In the genomic region with DNA sequence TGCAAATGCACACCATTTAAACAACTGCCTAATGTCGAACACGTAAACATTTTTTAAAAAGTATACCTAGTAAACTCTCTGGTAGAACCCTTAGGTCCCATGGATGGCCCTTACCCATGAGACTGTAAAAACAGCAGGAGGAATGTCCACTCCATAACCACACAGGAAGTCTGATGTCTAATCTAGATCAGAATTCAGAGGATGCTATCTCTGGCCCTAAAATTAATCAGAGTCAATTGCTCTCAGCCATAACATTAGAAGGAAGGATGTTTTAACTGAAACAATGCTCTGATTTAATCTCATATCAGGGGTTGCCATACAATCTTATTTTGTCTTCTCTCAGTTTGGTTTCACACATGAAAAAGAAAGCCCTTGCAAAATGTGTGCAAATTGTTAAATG, we compare ENCODE assay signal across 35 cellular contexts.
"Had no signal": no experiment of that assay in that cellular context is flagged by ENCODE, and none has a peak within 500 bp of the region (broad histone marks: within the 10 kb centered on the region; RNA-seq: fewer than 3 reads in every experiment).

No MANE protein-coding gene starts in this region.

- FAIRE-seq: bronchial epithelial cell, frontal cortex had no signal

- DNase-seq: activated B cell treated with CpG ODN at 0.5 μM for 24 hours; activated CD4-positive, alpha-beta T cell treated with anti-CD3 and anti-CD28 coated beads for 48 hours; activated CD4-positive, alpha-beta T cell treated with anti-CD3 and anti-CD28 coated beads, Interleukin-2, amount 50 U/mL, for 1 hour; activated CD4-positive, alpha-beta T cell treated with anti-CD3 and anti-CD28 coated beads, Interleukin-2, amount 50 U/mL, for 48 hours; activated CD8-positive, alpha-beta memory T cell treated with anti-CD3 and anti-CD28 coated beads, Interleukin-2, amount 10 ng/mL, durations not matched to agents 7 days and 5 days; activated CD8-positive, alpha-beta memory T cell treated with anti-CD3 and anti-CD28 coated beads, Interleukin-2, amount 50 U/mL, for 4 hours; activated CD8-positive, alpha-beta T cell treated with anti-CD3 and anti-CD28 coated beads, Interleukin-2, amount 10 ng/mL, durations not matched to agents 7 days and 5 days; activated effector memory CD4-positive, alpha-beta T cell treated with anti-CD3 and anti-CD28 coated beads, Interleukin-2, amount 50 U/mL, for 16 hours; activated naive CD4-positive, alpha-beta T cell treated with anti-CD3 and anti-CD28 coated beads for 36 hours; activated naive CD8-positive, alpha-beta T cell treated with anti-CD3 and anti-CD28 coated beads for 36 hours; activated naive CD8-positive, alpha-beta T cell treated with anti-CD3 and anti-CD28 coated beads, Interleukin-2, amount 50 U/mL, for 24 hours; activated T-cell treated with anti-CD3 and anti-CD28 coated beads, Interleukin-2, amount 50 U/mL, for 1 hour; activated T-cell treated with anti-CD3 and anti-CD28 coated beads, Interleukin-2, amount 50 U/mL, for 48 hours; adrenal gland; dorsolateral prefrontal cortex; effector memory CD4-positive, alpha-beta T cell; endodermal cell; foreskin fibroblast; head of caudate nucleus; T-helper 17 cell; T1000; WERI-Rb-1 had no signal

- ATAC-seq: activated CD4-positive, CD25-positive, alpha-beta regulatory T cell treated with anti-CD3 and anti-CD28 coated beads, Interleukin-2, amount 50 U/mL, for 24 hours; activated CD8-positive, alpha-beta memory T cell treated with anti-CD3 and anti-CD28 coated beads, Interleukin-2, amount 10 ng/mL, durations not matched to agents 7 days and 5 days; activated CD8-positive, alpha-beta T cell treated with anti-CD3 and anti-CD28 coated beads, Interleukin-2, amount 10 ng/mL, durations not matched to agents 7 days and 5 days; activated naive CD8-positive, alpha-beta T cell treated with anti-CD3 and anti-CD28 coated beads, Interleukin-2, amount 50 U/mL, for 24 hours; esophagus mucosa; T-helper 17 cell had no signal

- H3K4me3 ChIP-seq: adrenal gland, ascending aorta, coronary artery, dorsolateral prefrontal cortex had no signal

- H3K9me3 Mint-ChIP-seq: activated naive CD4-positive, alpha-beta T cell treated with anti-CD3 and anti-CD28 coated beads for 36 hours; activated T-helper 1 cell treated with anti-CD3 and anti-CD28 coated beads, Interleukin-12 subunit alpha, Interleukin-12 subunit beta, Interleukin-2, Interleukin-4 antibody, amounts not matched to agents 30 ng/mL and 10 ng/mL and 1 ng/mL, durations not matched to agents 14 hours and 24 hours and 36 hours; dendritic cell treated with granulocyte-macrophage colony-stimulating factor and Interleukin-4, amounts not matched to agents 40 ng/mL and 50 ng/mL, for 4 days; endodermal cell had no signal

- H3K27me3 Mint-ChIP-seq: activated B cell treated with CpG ODN at 0.5 μM for 24 hours; activated CD8-positive, alpha-beta memory T cell treated with anti-CD3 and anti-CD28 coated beads, Interleukin-2, amount 10 ng/mL, durations not matched to agents 7 days and 5 days; activated naive CD4-positive, alpha-beta T cell treated with anti-CD3 and anti-CD28 coated beads, Interleukin-2, amount 50 U/mL, for 24 hours; activated naive CD8-positive, alpha-beta T cell treated with anti-CD3 and anti-CD28 coated beads for 36 hours; activated naive CD8-positive, alpha-beta T cell treated with anti-CD3 and anti-CD28 coated beads, Interleukin-2, amount 50 U/mL, for 24 hours; brain; central memory CD8-positive, alpha-beta T cell; dendritic cell treated with granulocyte-macrophage colony-stimulating factor and Interleukin-4, amounts not matched to agents 40 ng/mL and 50 ng/mL, for 4 days; T-helper 17 cell had no signal

- H3K4me1 Mint-ChIP-seq: activated B cell treated with CpG ODN at 0.5 μM for 24 hours; activated CD8-positive, alpha-beta memory T cell treated with anti-CD3 and anti-CD28 coated beads, Interleukin-2, amount 10 ng/mL, durations not matched to agents 7 days and 5 days; activated naive CD4-positive, alpha-beta T cell treated with anti-CD3 and anti-CD28 coated beads, Interleukin-2, amount 50 U/mL, for 24 hours; activated naive CD8-positive, alpha-beta T cell treated with anti-CD3 and anti-CD28 coated beads for 36 hours; activated naive CD8-positive, alpha-beta T cell treated with anti-CD3 and anti-CD28 coated beads, Interleukin-2, amount 50 U/mL, for 24 hours; brain; central memory CD8-positive, alpha-beta T cell; endodermal cell; T-helper 17 cell had no signal

- H3K27me3 ChIP-seq: adrenal gland, ascending aorta, dorsolateral prefrontal cortex had no signal

- H3K36me3 Mint-ChIP-seq: activated CD8-positive, alpha-beta memory T cell treated with anti-CD3 and anti-CD28 coated beads, Interleukin-2, amount 10 ng/mL, durations not matched to agents 7 days and 5 days; activated naive CD4-positive, alpha-beta T cell treated with anti-CD3 and anti-CD28 coated beads, Interleukin-2, amount 50 U/mL, for 24 hours; activated naive CD8-positive, alpha-beta T cell treated with anti-CD3 and anti-CD28 coated beads for 36 hours had no signal

- H3K27ac Mint-ChIP-seq: activated B cell treated with CpG ODN at 0.5 μM for 24 hours; activated CD8-positive, alpha-beta memory T cell treated with anti-CD3 and anti-CD28 coated beads, Interleukin-2, amount 10 ng/mL, durations not matched to agents 7 days and 5 days; activated CD8-positive, alpha-beta T cell treated with anti-CD3 and anti-CD28 coated beads, Interleukin-2, amount 10 ng/mL, durations not matched to agents 7 days and 5 days; activated naive CD4-positive, alpha-beta T cell treated with anti-CD3 and anti-CD28 coated beads for 36 hours; activated naive CD4-positive, alpha-beta T cell treated with anti-CD3 and anti-CD28 coated beads, Interleukin-2, amount 50 U/mL, for 24 hours; activated naive CD8-positive, alpha-beta T cell treated with anti-CD3 and anti-CD28 coated beads for 36 hours; activated naive CD8-positive, alpha-beta T cell treated with anti-CD3 and anti-CD28 coated beads, Interleukin-2, amount 50 U/mL, for 24 hours; activated T-helper 1 cell treated with anti-CD3 and anti-CD28 coated beads, Interleukin-12 subunit alpha, Interleukin-12 subunit beta, Interleukin-2, Interleukin-4 antibody, amounts not matched to agents 30 ng/mL and 10 ng/mL and 1 ng/mL, durations not matched to agents 14 hours and 24 hours and 36 hours; activated T-helper 2 cell treated with anti-CD3 and anti-CD28 coated beads, Interferon-gamma antibody, Interleukin-2, Interleukin-4, amounts not matched to agents 10 μg/mL and 5 μg/mL and 100 μg/mL, durations not matched to agents 14 hours and 24 hours and 36 hours; dendritic cell treated with granulocyte-macrophage colony-stimulating factor and Interleukin-4, amounts not matched to agents 40 ng/mL and 50 ng/mL, for 4 days; endodermal cell; T-helper 17 cell; T-helper 2 cell treated with Interferon-gamma antibody and Interleukin-4, amounts not matched to agents 5 μg/mL and 100 μg/mL, for 36 hours had no signal

- H3K36me3 ChIP-seq: adrenal gland, ascending aorta, WERI-Rb-1 had no signal

- H3K4me3 Mint-ChIP-seq: activated B cell treated with CpG ODN at 0.5 μM for 24 hours; activated CD8-positive, alpha-beta memory T cell treated with anti-CD3 and anti-CD28 coated beads, Interleukin-2, amount 10 ng/mL, durations not matched to agents 7 days and 5 days; activated CD8-positive, alpha-beta T cell treated with anti-CD3 and anti-CD28 coated beads, Interleukin-2, amount 10 ng/mL, durations not matched to agents 7 days and 5 days; activated naive CD4-positive, alpha-beta T cell treated with anti-CD3 and anti-CD28 coated beads for 36 hours; activated naive CD4-positive, alpha-beta T cell treated with anti-CD3 and anti-CD28 coated beads, Interleukin-2, amount 50 U/mL, for 24 hours; activated naive CD8-positive, alpha-beta T cell treated with anti-CD3 and anti-CD28 coated beads for 36 hours; activated naive CD8-positive, alpha-beta T cell treated with anti-CD3 and anti-CD28 coated beads, Interleukin-2, amount 50 U/mL, for 24 hours; activated T-helper 1 cell treated with anti-CD3 and anti-CD28 coated beads, Interleukin-12 subunit alpha, Interleukin-12 subunit beta, Interleukin-2, Interleukin-4 antibody, amounts not matched to agents 30 ng/mL and 10 ng/mL and 1 ng/mL, durations not matched to agents 14 hours and 24 hours and 36 hours; brain; central memory CD8-positive, alpha-beta T cell; dendritic cell treated with granulocyte-macrophage colony-stimulating factor and Interleukin-4, amounts not matched to agents 40 ng/mL and 50 ng/mL, for 4 days; endodermal cell; T-helper 17 cell; T-helper 2 cell treated with Interferon-gamma antibody and Interleukin-4, amounts not matched to agents 5 μg/mL and 100 μg/mL, for 36 hours had no signal

- H3K27ac ChIP-seq: adrenal gland, ascending aorta, coronary artery, dorsolateral prefrontal cortex, WERI-Rb-1 had no signal
